ENCODE assay signal across 16 cellular contexts in genomic region chr2:172011814-172012580, GRCh38. TPM values are rescaled to one million over a fixed set of nuclear protein-coding genes. Genes with fewer than 3 reads are reported as not detected.
A peak's percentile ranks its signal among the peaks of the same experiment; 100 is the strongest.
DNase-seq lines count a peak whose midpoint lies in the region; ATAC-seq and TF ChIP-seq lines count a peak whose summit lies in the region.
"Had no signal": no experiment of that assay in that cellular context is flagged by ENCODE, and none has a peak within 500 bp of the region (broad histone marks: within the 10 kb centered on the region; RNA-seq: fewer than 3 reads in every experiment).

No MANE protein-coding gene starts in this region.

- peaks cover 20% of the 10 kb centered on the region for H3K4me1 ChIP-seq in GM23338 (ENCODE audit: insufficient read depth)
- H3K4me1 ChIP-seq: suprapubic skin had no signal

- H3K4me2 ChIP-seq in GM23338: no peak overlapping the region

- no peaks in the 10 kb centered on the region; the same call in 1 of the 2 replicates for H3K9me2 ChIP-seq in GM23338 (ENCODE audit: insufficient read depth)

- no peaks in the 10 kb centered on the region; the same call in 2 of the 3 replicates for H3K9me3 Mint-ChIP-seq in GM23338
- H3K9me3 Mint-ChIP-seq in T-helper 1 cell treated with Interleukin-12 subunit alpha and Interleukin-12 subunit beta and Interleukin-4 antibody, amounts not matched to agents 30 μg/mL and 1 μg/mL, for 36 hours: no peaks in the 10 kb centered on the region

- H3F3A ChIP-seq in GM23338 (replicated peaks; ENCODE audit: low read depth): no peaks in the 10 kb centered on the region

- no peak for TF ChIP-seq CTCF in GM23338 (conservative IDR thresholded peaks at IDR 0.05; ENCODE audit: low read depth in 2 of 2)

- no peaks in the 10 kb centered on the region; the same call in 1 of the 2 replicates for H3K79me2 ChIP-seq in GM23338 (replicated peaks; ENCODE audit: insufficient read depth)

- H3K4me3 ChIP-seq in GM23338: no peak overlapping the region
- H3K4me3 ChIP-seq: suprapubic skin had no signal

- ATAC-seq in GM23338 (peak; percentile 41), HG03354 (IDR thresholded peaks at IDR 0.05; ENCODE audit: poor library complexity, severe bottlenecking, unreplicated experiment) (no peak)

- H3K4me3 Mint-ChIP-seq in GM23338: no peak overlapping the region
- peak overlapping the region; percentile 11 for H3K4me3 Mint-ChIP-seq in T-helper 1 cell treated with Interleukin-12 subunit alpha and Interleukin-12 subunit beta and Interleukin-4 antibody, amounts not matched to agents 30 μg/mL and 1 μg/mL, for 36 hours

- peaks cover 4% of the 10 kb centered on the region for H3K27me3 Mint-ChIP-seq in GM23338 (ENCODE audit: insufficient read depth, low read depth, poor library complexity)
- H3K27me3 Mint-ChIP-seq in T-helper 1 cell treated with Interleukin-12 subunit alpha and Interleukin-12 subunit beta and Interleukin-4 antibody, amounts not matched to agents 30 μg/mL and 1 μg/mL, for 36 hours (ENCODE audit: low read depth): peaks cover 8% of the 10 kb centered on the region

- DNase-seq in NOMO-1 (lab: John Stamatoyannopoulos, UW; ENCODE audit: unreplicated experiment in 2 of 2) (peak; percentile 6 to 80), NOMO-1 treated with dmso at 0.1 percent for 144 hours (lab: John Stamatoyannopoulos, UW; ENCODE audit: unreplicated experiment) (no peak), GM23338 (ENCODE audit: low spot score) (no peak), left kidney (ENCODE audit: low read depth, low spot score) (peak; percentile 52), NCI-H345 treated with DMSO at 0.1 percent for 48 hours (lab: John Stamatoyannopoulos, UW; ENCODE audit: unreplicated experiment) (no peak), ureter (ENCODE audit: low spot score) (no peak)
- DNase-seq: activated CD4-positive, alpha-beta T cell treated with anti-CD3 and anti-CD28 coated beads for 4 hours; brain microvascular endothelial cell; EL; hippocampal formation; NCI-H1930; NCI-H69 had no signal

- no peak overlapping the region for H2AFZ ChIP-seq in GM23338

- H3K27ac Mint-ChIP-seq in GM23338: no peak overlapping the region
- peak overlapping the region; percentile 47 for H3K27ac Mint-ChIP-seq in T-helper 1 cell treated with Interleukin-12 subunit alpha and Interleukin-12 subunit beta and Interleukin-4 antibody, amounts not matched to agents 30 μg/mL and 1 μg/mL, for 36 hours

- no peaks in the 10 kb centered on the region for H3K27me3 ChIP-seq in GM23338 (ENCODE audit: insufficient read depth)
- H3K27me3 ChIP-seq: brain microvascular endothelial cell, suprapubic skin had no signal

- no peak overlapping the region for H3K27ac ChIP-seq in GM23338 (ENCODE audit: low read depth)
- H3K27ac ChIP-seq: 22Rv1, brain microvascular endothelial cell, suprapubic skin had no signal

- H4K20me1 ChIP-seq in GM23338 (replicated peaks; ENCODE audit: insufficient read depth): 0 out of 2 replicates have a peak, but pooled peaks cover 3% of the 10 kb centered on the region

- peaks cover 18% of the 10 kb centered on the region for H3K4me1 Mint-ChIP-seq in GM23338
- H3K4me1 Mint-ChIP-seq in T-helper 1 cell treated with Interleukin-12 subunit alpha and Interleukin-12 subunit beta and Interleukin-4 antibody, amounts not matched to agents 30 μg/mL and 1 μg/mL, for 36 hours (ENCODE audit: low read depth): peaks cover 27% of the 10 kb centered on the region

- H3K36me3 ChIP-seq in GM23338 (ENCODE audit: insufficient read depth): no peaks in the 10 kb centered on the region
- H3K36me3 ChIP-seq: brain microvascular endothelial cell, suprapubic skin had no signal

- no peaks in the 10 kb centered on the region for H3K36me3 Mint-ChIP-seq in GM23338 (ENCODE audit: low read depth)
- H3K36me3 Mint-ChIP-seq in T-helper 1 cell treated with Interleukin-12 subunit alpha and Interleukin-12 subunit beta and Interleukin-4 antibody, amounts not matched to agents 30 μg/mL and 1 μg/mL, for 36 hours (ENCODE audit: low read depth): peaks cover 9% of the 10 kb centered on the region

TF ChIP-seq in GM23338, 12 proteins besides CTCF, POLR2A, EP300 and RAD21:
- TF ChIP-seq ZNF114 (CRISPR knock-in tag; IDR thresholded peaks at IDR 0.05) (no peak), EZH2 (IDR thresholded peaks at IDR 0.05; ENCODE audit: low read depth, unreplicated experiment) (no peak), STAT1 (IDR thresholded peaks at IDR 0.05; ENCODE audit: unreplicated experiment) (no peak), NANOG (IDR thresholded peaks at IDR 0.05; ENCODE audit: borderline replicate concordance) (no peak), POLR2AphosphoS5 (IDR thresholded peaks at IDR 0.05; ENCODE audit: low read depth) (no peak), JUNB (IDR thresholded peaks at IDR 0.05; ENCODE audit: unreplicated experiment) (no peak)

RNA-seq across cellular contexts. Expression of gene METAP1D, which starts 12.2 kb away (rescaled TPM):
- 15.5 and 19.4 TPM in 2 replicates for total RNA-seq in GM23338 (2014; rRNA removed; shearing (Covaris generic))
- 11.9 and 12.8 TPM in 2 replicates for polyA plus RNA-seq in GM23338 (2016; fragmentation: Nextera tagmentation; extraction: Ambion mirVana)
- total RNA-seq in ureter: 15.4 TPM

Comparison
In these comparisons a context has a peak if more than half of its experiments do, and no peak if none do; other contexts are left out.
1. DNase-seq: peak in NOMO-1 (2 of 2) and left kidney (single experiment); none in NOMO-1 treated with dmso at 0.1 percent for 144 hours (single experiment), GM23338 (single experiment), NCI-H345 treated with DMSO at 0.1 percent for 48 hours (single experiment) and ureter (single experiment).